8 cellular contexts compared by ENCODE assay signal in the genomic region with DNA sequence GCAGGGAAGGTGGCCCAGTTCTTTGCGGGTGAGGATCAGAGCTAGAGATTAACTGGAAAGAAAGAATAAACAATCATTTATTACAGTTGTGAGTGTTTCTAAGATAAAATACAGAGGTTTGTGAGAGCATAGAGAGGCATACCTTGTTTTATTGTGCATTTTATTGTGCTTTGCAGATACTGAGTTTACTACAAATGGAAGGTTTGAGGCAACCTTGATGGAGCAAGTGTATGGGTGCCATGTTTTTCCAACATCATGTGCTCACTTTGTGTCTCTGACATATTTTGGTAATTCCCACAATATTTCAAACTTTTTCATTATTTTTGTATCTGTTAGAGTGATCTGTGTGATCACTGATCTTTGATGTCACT. TPM values are rescaled to one million over a fixed set of nuclear protein-coding genes. Genes with fewer than 3 reads are reported as not detected.
DNase-seq lines count a peak whose midpoint lies in the region; ATAC-seq and TF ChIP-seq lines count a peak whose summit lies in the region.

No MANE protein-coding gene starts in this region.

- no peak overlapping the region for H2BK5ac ChIP-seq in mesenchymal stem cell (ENCODE audit: low read depth, low read length, poor library complexity, severe bottlenecking)

- H2AFZ ChIP-seq in mesenchymal stem cell (ENCODE audit: low read depth, low read length): no peak overlapping the region

- H3K23ac ChIP-seq in mesenchymal stem cell (ENCODE audit: low read length in 2 of 2): no peak overlapping the region

- H4K8ac ChIP-seq in mesenchymal stem cell (ENCODE audit: low read length): no peak overlapping the region

- CTCF ChIA-PET in RWPE1 (lab: Yijun Ruan, JAX): interaction anchor here (0.9 to 1.2 kb wide), 2 partner anchors 10 to 30 kb away, joined by 3 to 5 read pairs; no protein-coding TSS in a partner anchor

- no peak overlapping the region for H2BK120ac ChIP-seq in mesenchymal stem cell (ENCODE audit: low read depth, low read length)

- H3K36me3 ChIP-seq in left ventricle myocardium inferior (no peaks in the 10 kb centered on the region), mesenchymal stem cell (ENCODE audit: control insufficient read depth in 1 of 2, insufficient read depth in 2 of 2, low read depth in 1 of 2, low read length in 2 of 2) (no peaks in the 10 kb centered on the region)

- in situ Hi-C loops in astrocyte of the cerebellum (cut with HindIII; ENCODE audit: low sequenced_read_pairs): no loop called here

- WGBS in mesenchymal stem cell: 57% methylated on average over 1 of the region's 1 CpG

- H4K91ac ChIP-seq in mesenchymal stem cell (ENCODE audit: low read length): no peak overlapping the region

- peak overlapping the region in 1 of 2 experiments; percentile 43 for H3K4ac ChIP-seq in mesenchymal stem cell (ENCODE audit: low read depth in 1 of 2, low read length in 2 of 2)

- TF ChIP-seq CTCF in left ventricle myocardium inferior (IDR thresholded peaks at IDR 0.05; ENCODE audit: borderline replicate concordance): no peak
- TF ChIP-seq CTCF in astrocyte of the cerebellum (IDR thresholded peaks at IDR 0.05; ENCODE audit: low read depth, low read length, missing control alignments): no peak
- no peak for TF ChIP-seq CTCF in RWPE1 (conservative IDR thresholded peaks at IDR 0.05; ENCODE audit: low read depth)

- H2BK15ac ChIP-seq in mesenchymal stem cell (ENCODE audit: low read depth, poor library complexity, severe bottlenecking): no peak overlapping the region

- H3K9ac ChIP-seq in mesenchymal stem cell (ENCODE audit: low read length): peak overlapping the region; percentile 99

- POLR2A ChIA-PET in RWPE1 (lab: Yijun Ruan, JAX; ENCODE audit: low non-redundant PET): interaction anchor here (1.4 kb wide), 1 partner anchor 32 kb away, joined by 5 read pairs; the partner anchor contains the start of gene TMEM267

- no peak overlapping the region for H2AK5ac ChIP-seq in mesenchymal stem cell (ENCODE audit: low read length, severe bottlenecking)

- ATAC-seq in left cardiac atrium: no peak

- peak overlapping the region; percentile 4 for H3K4me2 ChIP-seq in mesenchymal stem cell (ENCODE audit: low read length, poor library complexity, severe bottlenecking)

- H3K18ac ChIP-seq in mesenchymal stem cell (ENCODE audit: low read depth in 1 of 2, low read length in 2 of 2): peak overlapping the region in 1 of 2 experiments; percentile 7

- intact Hi-C loops in left ventricle myocardium inferior (cut with micrococcal nuclease): no loop called here
- intact Hi-C loops in left cardiac atrium (cut with DNase I): no loop called here

- peaks cover 7% of the 10 kb centered on the region for H3K79me1 ChIP-seq in mesenchymal stem cell (replicated peaks; ENCODE audit: low read length, poor library complexity, severe bottlenecking)

- H3K27me3 ChIP-seq in left ventricle myocardium inferior (ENCODE audit: low read depth) (no peaks in the 10 kb centered on the region), mesenchymal stem cell (ENCODE audit: control insufficient read depth in 1 of 2, insufficient read depth in 1 of 2, low read length in 2 of 2) (no peaks in the 10 kb centered on the region)

- H3K4me1 ChIP-seq in left ventricle myocardium inferior: peaks cover 21% of the 10 kb centered on the region
- no peaks in the 10 kb centered on the region for H3K4me1 ChIP-seq in mesenchymal stem cell (ENCODE audit: control insufficient read depth, insufficient read depth, low read depth, low read length)

- peak overlapping the region; percentile 88 for H3K4me3 ChIP-seq in left ventricle myocardium inferior
- H3K4me3 ChIP-seq in astrocyte of the cerebellum (ENCODE audit: low read depth, low read length): peak overlapping the region; percentile 63
- H3K4me3 ChIP-seq in mesenchymal stem cell (ENCODE audit: insufficient read depth in 1 of 2, low read depth in 1 of 2, low read length in 2 of 2): peak overlapping the region in 1 of 2 experiments; percentile 92

- H3K14ac ChIP-seq in mesenchymal stem cell (ENCODE audit: low read length in 2 of 2): no peak overlapping the region

- H3K9me3 ChIP-seq in left ventricle myocardium inferior (replicated peaks) (no peaks in the 10 kb centered on the region), mesenchymal stem cell (ENCODE audit: control insufficient read depth, low read length) (no peaks in the 10 kb centered on the region)

- DNase-seq in left ventricle myocardium inferior: no peak
- DNase-seq in left cardiac atrium: no peak
- no peak for DNase-seq in astrocyte of the cerebellum (ENCODE audit: low read depth)
- no peak for DNase-seq in mesenchymal stem cell
- DNase-seq in dedifferentiated amniotic fluid mesenchymal stem cell (ENCODE audit: extremely low spot score): no peak
- DNase-seq in cortex of kidney (lab: John Stamatoyannopoulos, UW): no peak
- no peak for DNase-seq in RWPE1 (ENCODE audit: low spot score)
- DNase-seq in NCI-H345 (lab: John Stamatoyannopoulos, UW): no peak

- no peak overlapping the region for H2BK12ac ChIP-seq in mesenchymal stem cell (ENCODE audit: low read length in 2 of 2)

- H3K27ac ChIP-seq in left ventricle myocardium inferior (replicated peaks) (peak overlapping the region; percentile 92), mesenchymal stem cell (ENCODE audit: low read length, poor library complexity, severe bottlenecking) (no peak overlapping the region), RWPE1 (no peak overlapping the region)

RNA-seq across cellular contexts. Expression of gene C5orf34, which starts 0.7 kb away (rescaled TPM):
- 0.22 TPM for total RNA-seq in left ventricle myocardium inferior
- under 1 TPM; 0.35 to 0.44 TPM for total RNA-seq in left cardiac atrium
- 1.3 TPM for polyA plus RNA-seq in mesenchymal stem cell (2013, experiment 1 of 2)
- 1.4 TPM for polyA plus RNA-seq in mesenchymal stem cell (2013, experiment 2 of 2)

RNA-seq across cellular contexts. Expression of gene TMEM267, which starts 32.0 kb away (rescaled TPM):
- total RNA-seq in left ventricle myocardium inferior: 6.8 TPM
- total RNA-seq in left cardiac atrium: 1 to 10 TPM; 8.0 to 9.9 TPM
- 11.5 TPM for polyA plus RNA-seq in mesenchymal stem cell (2013, experiment 1 of 2)
- 12.4 TPM for polyA plus RNA-seq in mesenchymal stem cell (2013, experiment 2 of 2)

RNA-seq across cellular contexts. Expression of gene PAIP1, which starts 41.2 kb away (rescaled TPM):
- total RNA-seq in left ventricle myocardium inferior (129 TPM), left cardiac atrium (10 to 100 TPM; 80.6 to 91.8 TPM)
- polyA plus RNA-seq in mesenchymal stem cell (2013, experiment 1 of 2): 85.3 TPM
- 85.1 TPM for polyA plus RNA-seq in mesenchymal stem cell (2013, experiment 2 of 2)
